In genomic region chr5:151772029-151772867, GRCh38 we compare ENCODE assay signal across 1 cellular context.
A peak's percentile ranks its signal among the peaks of the same experiment; 100 is the strongest.
TF ChIP-seq lines count a peak whose summit lies in the region.

No MANE protein-coding gene starts in this region.

TF ChIP-seq in K562, 482 proteins besides CTCF, POLR2A, EP300 and RAD21 (continued from another document and continues in another):
- TF ChIP-seq ZNF318 (IDR thresholded peaks at IDR 0.05; ENCODE audit: borderline replicate concordance in 1 of 2, low read depth in 1 of 2) (no peak), NUFIP1 (IDR thresholded peaks at IDR 0.05; ENCODE audit: partially characterized antibody) (no peak), NFE2 (IDR thresholded peaks at IDR 0.05; ENCODE audit: low read depth) (no peak), MYC (IDR thresholded peaks at IDR 0.05; ENCODE audit: low read depth, low read length) (no peak), MYC (CRISPR knock-in tag; IDR thresholded peaks at IDR 0.05; ENCODE audit: borderline replicate concordance, low read depth) (no peak), NFIC (IDR thresholded peaks at IDR 0.05) (peak; percentile 28; the same call in 1 of the 2 replicates), FOXK2 (conservative IDR thresholded peaks at IDR 0.05 in 1 of 2, IDR thresholded peaks at IDR 0.05 in 1 of 2; ENCODE audit: low read depth in 2 of 2) (no peak), ZNF79 (CRISPR knock-in tag; IDR thresholded peaks at IDR 0.05; ENCODE audit: low read depth) (no peak), ETV5 (CRISPR knock-in tag; IDR thresholded peaks at IDR 0.05; ENCODE audit: low read depth) (no peak), E4F1 (CRISPR knock-in tag; IDR thresholded peaks at IDR 0.05; ENCODE audit: borderline replicate concordance) (no peak), ZNF583 (CRISPR knock-in tag; IDR thresholded peaks at IDR 0.05) (no peak), GABPB2 (CRISPR knock-in tag; conservative IDR thresholded peaks at IDR 0.05) (no peak), HNRNPUL1 (IDR thresholded peaks at IDR 0.05; ENCODE audit: low read length) (no peak), ZNF592 (IDR thresholded peaks at IDR 0.05) (no peak), POLR2B (IDR thresholded peaks at IDR 0.05; ENCODE audit: low read depth, partially characterized antibody) (no peak), ERF (CRISPR knock-in tag; IDR thresholded peaks at IDR 0.05) (no peak; the same call in 1 of the 2 replicates), TAF9B (IDR thresholded peaks at IDR 0.05; ENCODE audit: partially characterized antibody) (no peak), NR4A1 (CRISPR knock-in tag; IDR thresholded peaks at IDR 0.05) (no peak), NR4A1 (tag; IDR thresholded peaks at IDR 0.05) (no peak), SREBF1 (IDR thresholded peaks at IDR 0.05; ENCODE audit: borderline replicate concordance, low read depth, low read length) (no peak), NR2C1 (IDR thresholded peaks at IDR 0.05) (no peak), NR2C1 (tag; IDR thresholded peaks at IDR 0.05) (no peak), SMARCB1 (IDR thresholded peaks at IDR 0.05; ENCODE audit: insufficient read length, low read depth) (no peak), VEZF1 (CRISPR knock-in tag; IDR thresholded peaks at IDR 0.05) (peak; percentile 40), UBTF (IDR thresholded peaks at IDR 0.05; ENCODE audit: borderline replicate concordance in 1 of 2, low read depth in 2 of 2, low read length in 2 of 2) (0 out of 4 replicates have a peak, but pooled peaks of 1 of the 2 experiments have one; percentile 31), DMBX1 (CRISPR knock-in tag; IDR thresholded peaks at IDR 0.05; ENCODE audit: borderline replicate concordance) (no peak), ZBTB33 (CRISPR knock-in tag; IDR thresholded peaks at IDR 0.05) (no peak), REST (CRISPR knock-in tag; IDR thresholded peaks at IDR 0.05; ENCODE audit: low read depth) (no peak), NFYB (IDR thresholded peaks at IDR 0.05; ENCODE audit: extremely low read depth, insufficient read length) (no peak), RNF2 (IDR thresholded peaks at IDR 0.05) (no peak)
